20 cellular contexts compared by ENCODE assay signal in the genomic region with DNA sequence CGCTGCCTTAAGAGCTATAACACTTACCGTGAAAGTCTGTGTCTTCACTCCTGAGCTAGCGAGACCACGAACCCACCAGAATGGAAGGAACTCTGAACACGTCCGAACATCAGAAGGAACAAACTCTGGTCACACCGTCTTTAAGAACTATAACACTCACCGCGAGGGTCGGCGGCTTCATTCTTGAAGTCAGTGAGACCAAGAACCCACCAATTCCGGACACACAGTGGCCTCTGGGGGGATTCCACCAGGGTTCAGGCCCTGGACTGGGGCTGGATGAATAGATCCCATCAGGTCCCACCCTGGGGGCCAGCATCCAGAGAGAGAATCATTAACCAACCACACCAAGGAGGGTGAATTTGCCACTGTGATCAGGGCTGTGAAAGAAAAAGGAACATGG. TPM values are rescaled to one million over a fixed set of nuclear protein-coding genes. Genes with fewer than 3 reads are reported as not detected.
DNase-seq lines count a peak whose midpoint lies in the region; ATAC-seq lines count a peak whose summit lies in the region.
"Had no signal": no experiment of that assay in that cellular context is flagged by ENCODE, and none has a peak within 500 bp of the region (broad histone marks: within the 10 kb centered on the region; RNA-seq: fewer than 3 reads in every experiment).

No MANE protein-coding gene starts in this region.

- no peak overlapping the region for H3K27ac ChIP-seq in CD4-positive, CD25-positive, alpha-beta regulatory T cell (ENCODE audit: insufficient read depth, low read length, poor library complexity, severe bottlenecking)
- no peak overlapping the region for H3K27ac ChIP-seq in CD4-positive, alpha-beta memory T cell (ENCODE audit: low read depth, low read length)
- H3K27ac ChIP-seq: thoracic aorta had no signal

- H3K36me3 Mint-ChIP-seq in CD4-positive, CD25-positive, alpha-beta regulatory T cell = no peaks in the 10 kb centered on the region
- no peaks in the 10 kb centered on the region for H3K36me3 Mint-ChIP-seq in CD4-positive, alpha-beta memory T cell
- H3K36me3 Mint-ChIP-seq in activated naive CD8-positive, alpha-beta T cell treated with anti-CD3 and anti-CD28 coated beads for 36 hours = peaks cover 4% of the 10 kb centered on the region
- H3K36me3 Mint-ChIP-seq in natural killer cell treated with Interleukin-12 subunit alpha and Interleukin-12 subunit beta and Interleukin-15 and Interleukin-18, amount 100 ng/mL, for 72 hours = no peaks in the 10 kb centered on the region

- no peaks in the 10 kb centered on the region for H3K36me3 ChIP-seq in CD4-positive, CD25-positive, alpha-beta regulatory T cell (ENCODE audit: control insufficient read depth, insufficient read depth, low read length)
- H3K36me3 ChIP-seq in CD4-positive, alpha-beta memory T cell (ENCODE audit: insufficient read depth, low read length) = no peaks in the 10 kb centered on the region
- H3K36me3 ChIP-seq: esophagus muscularis mucosa, thoracic aorta had no signal

- CTCF ChIA-PET in CD4-positive, alpha-beta memory T cell (lab: Charles Lee; ENCODE audit: partially characterized antibody) = interaction anchor here (0.8 to 8.4 kb wide), 9 partner anchors 17 to 103 kb away, joined by 3 to 77 read pairs (median 5); no protein-coding TSS in a partner anchor

- H3K9me3 ChIP-seq in CD4-positive, CD25-positive, alpha-beta regulatory T cell (ENCODE audit: control insufficient read depth in 2 of 2, low read length in 2 of 2) = no peaks in the 10 kb centered on the region
- no peaks in the 10 kb centered on the region for H3K9me3 ChIP-seq in CD4-positive, alpha-beta memory T cell (ENCODE audit: control insufficient read depth in 1 of 2, low read length in 2 of 2)
- H3K9me3 ChIP-seq: esophagus muscularis mucosa, thoracic aorta had no signal

- ATAC-seq in CD4-positive, CD25-positive, alpha-beta regulatory T cell (ENCODE audit: low read depth in 2 of 2) = no peak
- ATAC-seq in natural killer cell treated with Interleukin-12 subunit alpha and Interleukin-12 subunit beta and Interleukin-15 and Interleukin-18, amount 100 ng/mL, for 72 hours = no peak
- ATAC-seq in HG03354 (IDR thresholded peaks at IDR 0.05; ENCODE audit: poor library complexity, severe bottlenecking, unreplicated experiment) = no peak
- ATAC-seq in HG03432 (IDR thresholded peaks at IDR 0.05; ENCODE audit: unreplicated experiment) = no peak
- ATAC-seq: left lobe of liver, SK-N-SH treated with all-trans-retinoic acid at 6 μM for 48 hours had no signal

- POLR2A ChIA-PET in CD4-positive, alpha-beta memory T cell (lab: Charles Lee; ENCODE audit: partially characterized antibody) = interaction anchor here (1.2 to 1.8 kb wide), 2 partner anchors 8 to 18 kb away, joined by 4 to 14 read pairs; no protein-coding TSS in a partner anchor

- DNase-seq in CD4-positive, CD25-positive, alpha-beta regulatory T cell = no peak
- no peak for DNase-seq in CD4-positive, alpha-beta memory T cell
- DNase-seq in activated naive CD8-positive, alpha-beta T cell treated with anti-CD3 and anti-CD28 coated beads for 36 hours = no peak
- DNase-seq in natural killer cell treated with Interleukin-12 subunit alpha and Interleukin-12 subunit beta and Interleukin-15 and Interleukin-18, amount 100 ng/mL, for 72 hours (ENCODE audit: low spot score) = no peak
- DNase-seq in NCI-H1092 treated with DMSO at 0.1 percent for 48 hours (lab: John Stamatoyannopoulos, UW) = no peak
- DNase-seq: central memory CD4-positive, alpha-beta T cell; glutamatergic neuron; NCI-H1930; NCI-H446; nucleus accumbens; RPMI8226; stimulated activated CD4-positive, alpha-beta T cell treated with anti-CD3 and anti-CD28 coated beads, Interleukin-12 subunit alpha, Interleukin-12 subunit beta, amount 100 ng/mL, for 4 hours; stimulated activated CD8-positive, alpha-beta memory T cell treated with anti-CD3 and anti-CD28 coated beads, Interleukin-4, amount 100 ng/mL, for 48 hours had no signal

- no peak overlapping the region for H3K4me3 ChIP-seq in CD4-positive, CD25-positive, alpha-beta regulatory T cell (ENCODE audit: low read depth, low read length)
- no peak overlapping the region for H3K4me3 ChIP-seq in CD4-positive, alpha-beta memory T cell (ENCODE audit: low read length in 2 of 2)
- H3K4me3 ChIP-seq: esophagus muscularis mucosa, thoracic aorta had no signal

- H3K4me1 ChIP-seq in CD4-positive, CD25-positive, alpha-beta regulatory T cell (ENCODE audit: control insufficient read depth, insufficient read depth, low read length, poor library complexity, severe bottlenecking) = peaks cover 48% of the 10 kb centered on the region
- peaks cover 39% of the 10 kb centered on the region for H3K4me1 ChIP-seq in CD4-positive, alpha-beta memory T cell (ENCODE audit: insufficient read depth, low read length)

- peak overlapping the region; percentile 90 to 100 (median 92) for H3K27ac Mint-ChIP-seq in CD4-positive, CD25-positive, alpha-beta regulatory T cell
- peak overlapping the region in 5 of 7 donors; percentile 35 to 92 (median 62) for H3K27ac Mint-ChIP-seq in CD4-positive, alpha-beta memory T cell
- peak overlapping the region; percentile 95 for H3K27ac Mint-ChIP-seq in activated naive CD8-positive, alpha-beta T cell treated with anti-CD3 and anti-CD28 coated beads for 36 hours
- peak overlapping the region; percentile 95 to 96 for H3K27ac Mint-ChIP-seq in natural killer cell treated with Interleukin-12 subunit alpha and Interleukin-12 subunit beta and Interleukin-15 and Interleukin-18, amount 100 ng/mL, for 72 hours

- intact Hi-C loops in CD4-positive, alpha-beta memory T cell (cut with micrococcal nuclease) = no loop called here

- no peaks in the 10 kb centered on the region for H3K27me3 ChIP-seq in CD4-positive, CD25-positive, alpha-beta regulatory T cell (ENCODE audit: control insufficient read depth, insufficient read depth, low read length)
- H3K27me3 ChIP-seq in CD4-positive, alpha-beta memory T cell (ENCODE audit: insufficient read depth, low read length) = no peaks in the 10 kb centered on the region
- H3K27me3 ChIP-seq: esophagus muscularis mucosa had no signal

- H3K4me1 Mint-ChIP-seq in CD4-positive, CD25-positive, alpha-beta regulatory T cell = peaks cover 18 to 76% (median 36%) of the 10 kb centered on the region in 4 donors
- H3K4me1 Mint-ChIP-seq in CD4-positive, alpha-beta memory T cell = peaks cover 18 to 62% (median 36%) of the 10 kb centered on the region in 4 donors
- peaks cover 33% of the 10 kb centered on the region for H3K4me1 Mint-ChIP-seq in activated naive CD8-positive, alpha-beta T cell treated with anti-CD3 and anti-CD28 coated beads for 36 hours
- peaks cover 52 to 54% of the 10 kb centered on the region in 2 donors for H3K4me1 Mint-ChIP-seq in natural killer cell treated with Interleukin-12 subunit alpha and Interleukin-12 subunit beta and Interleukin-15 and Interleukin-18, amount 100 ng/mL, for 72 hours (ENCODE audit: low read depth in 2 of 2)

- H3K4me3 Mint-ChIP-seq in CD4-positive, CD25-positive, alpha-beta regulatory T cell = no peak overlapping the region
- H3K4me3 Mint-ChIP-seq in CD4-positive, alpha-beta memory T cell = peak overlapping the region in 2 of 8 donors; percentile 49 to 56
- H3K4me3 Mint-ChIP-seq in activated naive CD8-positive, alpha-beta T cell treated with anti-CD3 and anti-CD28 coated beads for 36 hours = no peak overlapping the region
- H3K4me3 Mint-ChIP-seq in natural killer cell treated with Interleukin-12 subunit alpha and Interleukin-12 subunit beta and Interleukin-15 and Interleukin-18, amount 100 ng/mL, for 72 hours = peak overlapping the region; percentile 77

- H3K9me3 Mint-ChIP-seq in CD4-positive, CD25-positive, alpha-beta regulatory T cell = peaks cover 0 to 2% (median 0%) of the 10 kb centered on the region in 7 donors
- H3K9me3 Mint-ChIP-seq in CD4-positive, alpha-beta memory T cell = peaks cover 0 to 2% (median 0%) of the 10 kb centered on the region in 8 donors
- peaks cover 3% of the 10 kb centered on the region for H3K9me3 Mint-ChIP-seq in activated naive CD8-positive, alpha-beta T cell treated with anti-CD3 and anti-CD28 coated beads for 36 hours
- H3K9me3 Mint-ChIP-seq in natural killer cell treated with Interleukin-12 subunit alpha and Interleukin-12 subunit beta and Interleukin-15 and Interleukin-18, amount 100 ng/mL, for 72 hours = peaks cover 2% of the 10 kb centered on the region

- no peaks in the 10 kb centered on the region for H3K27me3 Mint-ChIP-seq in CD4-positive, CD25-positive, alpha-beta regulatory T cell
- H3K27me3 Mint-ChIP-seq in CD4-positive, alpha-beta memory T cell = no peaks in the 10 kb centered on the region
- no peaks in the 10 kb centered on the region for H3K27me3 Mint-ChIP-seq in activated naive CD8-positive, alpha-beta T cell treated with anti-CD3 and anti-CD28 coated beads for 36 hours
- no peaks in the 10 kb centered on the region for H3K27me3 Mint-ChIP-seq in natural killer cell treated with Interleukin-12 subunit alpha and Interleukin-12 subunit beta and Interleukin-15 and Interleukin-18, amount 100 ng/mL, for 72 hours

RNA-seq across cellular contexts. Expression of a gene that starts 55.8 kb away (rescaled TPM):
- 0.17 TPM for total RNA-seq in CD4-positive, CD25-positive, alpha-beta regulatory T cell
- under 1 TPM in 2 of 4 donors, not detected in 2; 0.14 to 0.18 TPM for polyA plus RNA-seq in CD4-positive, CD25-positive, alpha-beta regulatory T cell
- total RNA-seq in CD4-positive, alpha-beta memory T cell = not detected
- polyA plus RNA-seq in CD4-positive, alpha-beta memory T cell = not detected
- under 1 TPM; 0.66 TPM for total RNA-seq in activated naive CD8-positive, alpha-beta T cell treated with anti-CD3 and anti-CD28 coated beads for 36 hours
- under 1 TPM; 0.12 to 0.42 TPM for total RNA-seq in natural killer cell treated with Interleukin-12 subunit alpha and Interleukin-12 subunit beta and Interleukin-15 and Interleukin-18, amount 100 ng/mL, for 72 hours
- total RNA-seq: esophagus muscularis mucosa, left lobe of liver, renal cortical epithelial cell had no signal
